Comparison of ENCODE assay signal across 21 cellular contexts in genomic region chr3:73603771-73604171, GRCh38. TPM values are rescaled to one million over a fixed set of nuclear protein-coding genes. Genes with fewer than 3 reads are reported as not detected.
DNase-seq lines count a peak whose midpoint lies in the region; ATAC-seq and TF ChIP-seq lines count a peak whose summit lies in the region.
"Had no signal": no experiment of that assay in that cellular context is flagged by ENCODE, and none has a peak within 500 bp of the region (broad histone marks: within the 10 kb centered on the region; RNA-seq: fewer than 3 reads in every experiment).

No MANE protein-coding gene starts in this region.

- peak overlapping the region; percentile 88 to 93 for H3K27ac ChIP-seq in SK-N-SH (ENCODE audit: low read depth in 2 of 2, low read length in 1 of 2)
- H3K27ac ChIP-seq in sigmoid colon: peak overlapping the region; percentile 64 to 96 (median 82)
- no peak overlapping the region for H3K27ac ChIP-seq in upper lobe of left lung
- H3K27ac ChIP-seq: cardiac muscle cell had no signal

- TF ChIP-seq EP300 in SK-N-SH (IDR thresholded peaks at IDR 0.05; ENCODE audit: borderline replicate concordance in 1 of 2, low read depth in 1 of 2, low read length in 1 of 2) (peak; percentile 96 to 97), sigmoid colon (IDR thresholded peaks at IDR 0.05) (peak in 3 of 4 donors; percentile 85 to 95 (median 91)), upper lobe of left lung (IDR thresholded peaks at IDR 0.05) (no peak)

- H3K4me1 ChIP-seq in SK-N-SH (ENCODE audit: control insufficient read depth in 1 of 2, insufficient read depth in 2 of 2, low read depth in 1 of 2, low read length in 1 of 2): peaks cover 39 to 47% of the 10 kb centered on the region in 2 experiments
- peaks cover 0 to 100% (median 91%) of the 10 kb centered on the region in 4 donors for H3K4me1 ChIP-seq in sigmoid colon
- H3K4me1 ChIP-seq in upper lobe of left lung: no peaks in the 10 kb centered on the region

- CTCF ChIA-PET in SK-N-SH (lab: Yijun Ruan, JAX): interaction anchor here (0.8 kb wide), 1 partner anchor 96 kb away, joined by 7 read pairs; no protein-coding TSS in a partner anchor

- peak overlapping the region; percentile 3; the same call in 1 of the 2 replicates for H3K9ac ChIP-seq in SK-N-SH

- no peak overlapping the region for H2AFZ ChIP-seq in SK-N-SH (ENCODE audit: low read depth)
- H2AFZ ChIP-seq: GM23338 had no signal

- POLR2A ChIA-PET in SK-N-SH (lab: Yijun Ruan, JAX): interaction anchor here (0.6 kb wide), 1 partner anchor 1688 kb away, joined by 4 read pairs; no protein-coding TSS in a partner anchor

- no peak for TF ChIP-seq POLR2A in sigmoid colon (IDR thresholded peaks at IDR 0.05)
- no peak for TF ChIP-seq POLR2A in upper lobe of left lung (IDR thresholded peaks at IDR 0.05)

- 7% methylated on average over 1 of the region's 1 CpG for WGBS in SK-N-SH (ENCODE audit: low lambda C conversion rate)
- 85 to 88% methylated on average over 1 of the region's 1 CpG for WGBS in sigmoid colon, 2 donors
- WGBS in upper lobe of left lung, 2 donors: 79 to 88% methylated on average over 1 of the region's 1 CpG

- no peak for ATAC-seq in GM19467 (IDR thresholded peaks at IDR 0.05; ENCODE audit: unreplicated experiment)
- ATAC-seq in upper lobe of left lung (ENCODE audit: low FRiP score in 2 of 2): no peak
- no peak for ATAC-seq in HG02610 (IDR thresholded peaks at IDR 0.05; ENCODE audit: unreplicated experiment)
- ATAC-seq: GM23338, left colon had no signal

- no peak; the same call in 1 of the 2 replicates for TF ChIP-seq RAD21 in SK-N-SH (IDR thresholded peaks at IDR 0.05; ENCODE audit: low read length)

- DNase-seq in EH (ENCODE audit: low read depth) (peak; percentile 87), SK-N-SH (peak; percentile 61), fibroblast of peridontal ligament (ENCODE audit: extremely low read depth) (peak; percentile 83), sigmoid colon (peak; percentile 79), upper lobe of left lung (no peak)
- no peak for DNase-seq in activated naive CD4-positive, alpha-beta T cell (lab: John Stamatoyannopoulos, UW)
- DNase-seq: activated CD4-positive, alpha-beta T cell treated with anti-CD3 and anti-CD28 coated beads for 1 hour; activated naive CD4-positive, alpha-beta T cell treated with anti-CD3 and anti-CD28 coated beads, Interleukin-2, amount 10 ng/mL, durations not matched to agents 7 days and 5 days; DMS153; heart right ventricle; NCI-H2029 treated with DMSO at 0.1 percent for 48 hours; NCI-H69; RPMI8226; stimulated activated CD4-positive, alpha-beta T cell treated with anti-CD3 and anti-CD28 coated beads, Interleukin-2, amount 100 ng/mL, for 24 hours; T-helper 2 cell had no signal

- intact Hi-C loops in sigmoid colon (cut with DNase I): loop anchor here (5.0 kb wide), 1 partner anchor 81 kb away; no protein-coding TSS in a partner anchor

- H3K27me3 ChIP-seq in SK-N-SH (ENCODE audit: insufficient read depth) (no peaks in the 10 kb centered on the region), sigmoid colon (no peaks in the 10 kb centered on the region), upper lobe of left lung (no peaks in the 10 kb centered on the region)
- H3K27me3 ChIP-seq: cardiac muscle cell, heart right ventricle had no signal

- peaks cover 65% of the 10 kb centered on the region for H3K79me2 ChIP-seq in SK-N-SH (ENCODE audit: insufficient read depth)

- H3K9me2 ChIP-seq in SK-N-SH: no peaks in the 10 kb centered on the region

- H3K4me2 ChIP-seq in SK-N-SH: peak overlapping the region; percentile 63
- H3K4me2 ChIP-seq: GM23338 had no signal

- H3F3A ChIP-seq in SK-N-SH (replicated peaks; ENCODE audit: insufficient read depth): peaks cover 49% of the 10 kb centered on the region

- H3K4me3 ChIP-seq in SK-N-SH (ENCODE audit: low read depth in 2 of 2, low read length in 1 of 2) (no peak overlapping the region), sigmoid colon (peak overlapping the region in 2 of 4 donors; percentile 9 to 14), upper lobe of left lung (no peak overlapping the region)
- H3K4me3 ChIP-seq: cardiac muscle cell, GM23338, heart right ventricle had no signal

- peaks cover 17 to 18% of the 10 kb centered on the region in 2 experiments for H3K36me3 ChIP-seq in SK-N-SH (replicated peaks in 1 of 2; ENCODE audit: control insufficient read depth in 1 of 2, insufficient read depth in 2 of 2, low read length in 1 of 2)
- H3K36me3 ChIP-seq in sigmoid colon: peaks cover 0 to 37% (median 0%) of the 10 kb centered on the region in 4 donors
- H3K36me3 ChIP-seq in upper lobe of left lung: no peaks in the 10 kb centered on the region

- no peaks in the 10 kb centered on the region for H4K20me1 ChIP-seq in SK-N-SH (ENCODE audit: insufficient read depth)

- H3K9me3 ChIP-seq in SK-N-SH (no peaks in the 10 kb centered on the region), sigmoid colon (no peaks in the 10 kb centered on the region), upper lobe of left lung (no peaks in the 10 kb centered on the region)
- H3K9me3 ChIP-seq: heart right ventricle had no signal

- TF ChIP-seq CTCF in SK-N-SH (IDR thresholded peaks at IDR 0.05) (no peak), sigmoid colon (IDR thresholded peaks at IDR 0.05) (no peak), upper lobe of left lung (IDR thresholded peaks at IDR 0.05) (no peak)

TF ChIP-seq in SK-N-SH, 30 proteins besides CTCF, POLR2A, EP300 and RAD21 (continues in another document):
- TF ChIP-seq RCOR1 (IDR thresholded peaks at IDR 0.05; ENCODE audit: low read length): peak; percentile 86
- TF ChIP-seq CHD2 (IDR thresholded peaks at IDR 0.05; ENCODE audit: low read length, partially characterized antibody): peak; percentile 67
- TF ChIP-seq PBX3 (IDR thresholded peaks at IDR 0.05): peak; percentile 98
- peak; percentile 44; the same call in 1 of the 2 replicates for TF ChIP-seq FOXJ3 (CRISPR knock-in tag; IDR thresholded peaks at IDR 0.05)
- no peak for TF ChIP-seq ZBTB33 (IDR thresholded peaks at IDR 0.05; ENCODE audit: borderline replicate concordance, low read depth)
- TF ChIP-seq SMC3 (IDR thresholded peaks at IDR 0.05; ENCODE audit: low read depth, low read length): no peak
- TF ChIP-seq IRF3 (IDR thresholded peaks at IDR 0.05; ENCODE audit: low read depth, low read length): no peak
- TF ChIP-seq NRF1 (IDR thresholded peaks at IDR 0.05; ENCODE audit: low read depth, low read length): no peak
- TF ChIP-seq MAX (IDR thresholded peaks at IDR 0.05; ENCODE audit: low read depth): peak; percentile 77
- TF ChIP-seq GABPA (IDR thresholded peaks at IDR 0.05; ENCODE audit: low read depth): no peak

RNA-seq across cellular contexts. Expression of gene PDZRN3, which starts 21.0 kb away (rescaled TPM):
- polyA plus RNA-seq in SK-N-SH (2012; rRNA removed): 7.9 and 10.3 TPM in 2 replicates
- 13.7 and 14.2 TPM in 2 replicates for polyA plus RNA-seq in SK-N-SH (2012; cell fraction: cytosol; rRNA removed)
- polyA plus RNA-seq in SK-N-SH (2012; cell fraction: nucleus; rRNA removed): 21.9 and 24.2 TPM in 2 replicates
- 100 to 1,000 TPM; 172 to 209 (median 206) TPM for total RNA-seq in sigmoid colon
- polyA plus RNA-seq in sigmoid colon: 10 to 100 TPM in 1 of 3 donors, 1 to 10 TPM in 2; 7.2 to 16.1 (median 9.0) TPM
- 10 to 100 TPM in 5 of 6 donors, 1 to 10 TPM in 1; 7.0 to 50.3 (median 18.4) TPM for total RNA-seq in upper lobe of left lung
- total RNA-seq: MCF 10A had no signal

Comparison
In these comparisons a context has a peak if more than half of its experiments do, and no peak if none do; other contexts are left out.
1. DNase-seq: peak in EH (single experiment), SK-N-SH (single experiment), fibroblast of peridontal ligament (single experiment) and sigmoid colon (single experiment); none in activated naive CD4-positive, alpha-beta T cell (0 of 4) and upper lobe of left lung (0 of 2).
2. H3K27ac ChIP-seq: peak in SK-N-SH (2 of 2) and sigmoid colon (4 of 4); none in upper lobe of left lung (0 of 4).